Comparison of ENCODE assay signal across 9 cellular contexts in the genomic region with DNA sequence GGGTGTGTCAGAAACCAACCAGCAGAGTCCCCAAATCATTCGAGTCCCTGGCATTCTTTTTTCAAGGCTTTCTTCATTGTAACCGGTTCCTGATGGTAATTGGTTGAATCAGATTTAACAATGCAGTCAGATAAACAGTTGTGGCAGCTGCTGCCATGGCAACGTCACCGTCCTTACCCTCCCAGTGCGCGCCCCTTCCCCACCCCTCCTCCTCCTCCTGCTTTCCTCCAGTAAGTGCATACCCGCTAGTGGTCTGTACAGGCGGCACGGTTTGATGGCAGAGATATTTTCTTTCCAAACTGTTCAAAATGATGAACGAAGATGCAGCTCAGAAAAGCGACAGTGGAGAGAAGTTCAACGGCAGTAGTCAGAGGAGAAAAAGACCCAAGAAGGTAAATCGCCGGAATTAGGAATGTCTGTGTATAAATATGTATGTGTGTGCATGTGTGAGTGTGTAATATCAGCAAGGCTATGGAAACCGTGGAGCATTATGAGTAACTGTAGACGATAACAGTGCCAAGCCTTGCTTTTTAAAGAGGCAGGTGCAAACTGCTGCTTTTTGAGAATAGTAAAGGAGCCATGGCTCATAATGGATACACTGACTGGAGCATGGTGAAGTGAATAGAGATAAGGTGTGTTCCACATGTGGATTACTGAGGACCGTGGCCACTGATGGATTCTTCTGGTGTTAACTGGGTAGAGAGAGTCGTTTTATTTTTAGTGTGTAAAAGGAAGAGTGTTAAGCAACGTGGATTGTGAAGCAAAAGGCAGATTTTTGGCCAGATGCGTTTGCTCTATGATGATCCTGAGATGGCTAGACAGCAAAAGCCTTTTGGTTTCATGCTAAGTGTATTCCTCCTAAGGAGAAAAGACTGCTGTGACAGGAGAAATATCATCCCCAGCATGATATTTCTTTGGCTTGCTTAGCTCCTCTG.
A peak's percentile ranks its signal among the peaks of the same experiment; 100 is the strongest.
DNase-seq lines count a peak whose midpoint lies in the region; ATAC-seq lines count a peak whose summit lies in the region.
"Had no signal": no experiment of that assay in that cellular context is flagged by ENCODE, and none has a peak within 500 bp of the region (broad histone marks: within the 10 kb centered on the region; RNA-seq: fewer than 3 reads in every experiment).

A gene (plus strand): TSS at position 233 of the 935 bp plus-strand sequence. CDS start 76 bp downstream, at position 309.

- no peaks in the 10 kb centered on the region for H3K36me3 ChIP-seq in neuron (ENCODE audit: insufficient read depth, low read length)

- DNase-seq in DMS153 (lab: John Stamatoyannopoulos, UW) (peak; percentile 61), NCI-H345 treated with DMSO at 0.1 percent for 48 hours (lab: John Stamatoyannopoulos, UW; ENCODE audit: unreplicated experiment) (peak; percentile 3), fibroblast of peridontal ligament (ENCODE audit: extremely low read depth) (peak; percentile 30), NOMO-1 treated with DMSO at 0.1 percent for 48 hours (lab: John Stamatoyannopoulos, UW; ENCODE audit: unreplicated experiment) (no peak), HuH-7.5 (ENCODE audit: low spot score) (no peak)
- no peak for DNase-seq in activated naive CD8-positive, alpha-beta T cell treated with anti-CD3 and anti-CD28 coated beads, Interleukin-2, amount 50 U/mL, for 24 hours

- peak within 1 kb of the TSS; percentile 78 for H2AFZ ChIP-seq in neuron (ENCODE audit: low read depth, low read length)

- no peaks in the 10 kb centered on the region for H3K4me1 Mint-ChIP-seq in activated naive CD8-positive, alpha-beta T cell treated with anti-CD3 and anti-CD28 coated beads, Interleukin-2, amount 50 U/mL, for 24 hours

- no peak within 1 kb of the TSS for H3K4me3 Mint-ChIP-seq in activated naive CD8-positive, alpha-beta T cell treated with anti-CD3 and anti-CD28 coated beads, Interleukin-2, amount 50 U/mL, for 24 hours
- H3K4me3 Mint-ChIP-seq: mesothelial cell of epicardium had no signal

- peak within 1 kb of the TSS; percentile 65 for H3K4me3 ChIP-seq in neuron (ENCODE audit: low read length)

- no peaks in the 10 kb centered on the region for H3K36me3 Mint-ChIP-seq in activated naive CD8-positive, alpha-beta T cell treated with anti-CD3 and anti-CD28 coated beads, Interleukin-2, amount 50 U/mL, for 24 hours (ENCODE audit: low read depth)
- H3K36me3 Mint-ChIP-seq: mesothelial cell of epicardium had no signal

- H3K9me3 ChIP-seq in neuron (ENCODE audit: low read length), result no peaks in the 10 kb centered on the region

- H3K9me3 Mint-ChIP-seq in activated naive CD8-positive, alpha-beta T cell treated with anti-CD3 and anti-CD28 coated beads, Interleukin-2, amount 50 U/mL, for 24 hours, result no peaks in the 10 kb centered on the region
- H3K9me3 Mint-ChIP-seq: mesothelial cell of epicardium had no signal

- H3K27me3 Mint-ChIP-seq in activated naive CD8-positive, alpha-beta T cell treated with anti-CD3 and anti-CD28 coated beads, Interleukin-2, amount 50 U/mL, for 24 hours, result peaks cover 2% of the 10 kb centered on the region

- no peak for ATAC-seq in HG03520 (IDR thresholded peaks at IDR 0.05; ENCODE audit: unreplicated experiment)
- no peak for ATAC-seq in activated naive CD8-positive, alpha-beta T cell treated with anti-CD3 and anti-CD28 coated beads, Interleukin-2, amount 50 U/mL, for 24 hours

- H3K4me1 ChIP-seq in neuron (ENCODE audit: insufficient read depth, low read length), result peaks cover 23% of the 10 kb centered on the region

- H3K27me3 ChIP-seq in neuron (ENCODE audit: insufficient read depth, low read length), result no peaks in the 10 kb centered on the region

- H3K27ac Mint-ChIP-seq in activated naive CD8-positive, alpha-beta T cell treated with anti-CD3 and anti-CD28 coated beads, Interleukin-2, amount 50 U/mL, for 24 hours, result no peak within 1 kb of the TSS
- H3K27ac Mint-ChIP-seq: mesothelial cell of epicardium had no signal

Comparison
In these comparisons a context has a peak if more than half of its experiments do, and no peak if none do; other contexts are left out.
1. DNase-seq: peak in DMS153 (single experiment), NCI-H345 treated with DMSO at 0.1 percent for 48 hours (single experiment) and fibroblast of peridontal ligament (single experiment); none in NOMO-1 treated with DMSO at 0.1 percent for 48 hours (single experiment), activated naive CD8-positive, alpha-beta T cell treated with anti-CD3 and anti-CD28 coated beads, Interleukin-2, amount 50 U/mL, for 24 hours (single experiment) and HuH-7.5 (single experiment).